ENCODE assay signal across 16 cellular contexts in genomic region chr3:124409650-124410275, GRCh38.
A peak's percentile ranks its signal among the peaks of the same experiment; 100 is the strongest.
DNase-seq lines count a peak whose midpoint lies in the region; ATAC-seq, FAIRE-seq and TF ChIP-seq lines count a peak whose summit lies in the region.
"Had no signal": no experiment of that assay in that cellular context is flagged by ENCODE, and none has a peak within 500 bp of the region (broad histone marks: within the 10 kb centered on the region; RNA-seq: fewer than 3 reads in every experiment).

No MANE protein-coding gene starts in this region.

- no peak overlapping the region for H3K4me3 ChIP-seq in testis

- peak; percentile 41 for DNase-seq in HS-5 (ENCODE audit: low read depth)
- peak; percentile 35 for DNase-seq in iPS-NIHi7 (ENCODE audit: extremely low spot score)
- peak; percentile 84 for DNase-seq in urothelium cell line (ENCODE audit: low spot score)
- no peak for DNase-seq in testis
- DNase-seq in NCI-H2171 treated with DMSO at 0.1 percent for 48 hours (lab: John Stamatoyannopoulos, UW) = no peak
- DNase-seq: activated B cell treated with CpG ODN at 0.5 μM for 24 hours; activated T-cell treated with anti-CD3 and anti-CD28 coated beads, Interleukin-2, amount 50 U/mL, for 24 hours; central memory CD4-positive, alpha-beta T cell; MV-4-11; NCI-H524; SIG-M5; stimulated activated CD4-positive, alpha-beta T cell treated with anti-CD3 and anti-CD28 coated beads, Interleukin-1b, Interleukin-23, amount 100 ng/mL, for 48 hours; stimulated activated naive B cell treated with anti-CD40 and anti-IgM and Interleukin-4, amounts not matched to agents 10 μg/mL and 1 μg/mL and 100 μg/mL, for 72 hours had no signal

- H3K9me3 ChIP-seq in testis = no peaks in the 10 kb centered on the region

- no peak for ATAC-seq in GM19467 (IDR thresholded peaks at IDR 0.05; ENCODE audit: unreplicated experiment)
- ATAC-seq: stimulated activated naive B cell treated with anti-CD40 and anti-IgM and Interleukin-4, amounts not matched to agents 10 μg/mL and 1 μg/mL and 100 μg/mL, for 72 hours had no signal

- WGBS in testis, 2 donors = 81 to 83% methylated on average over 4 of the region's 4 CpGs

- FAIRE-seq in urothelium cell line (lab: Jason Lieb, UNC) = peak; percentile 50
- FAIRE-seq: GM19239 had no signal

- no peaks in the 10 kb centered on the region for H3K36me3 ChIP-seq in testis (ENCODE audit: low read depth, missing control alignments)

- no peaks in the 10 kb centered on the region for H3K4me1 ChIP-seq in testis

- no peaks in the 10 kb centered on the region for H3K27me3 ChIP-seq in testis

- intact Hi-C loops in testis (cut with DNase I; ENCODE audit: low total_unique reads) = no loop called here

- TF ChIP-seq CTCF in testis (IDR thresholded peaks at IDR 0.05) = no peak

- peak overlapping the region; percentile 32 for H3K27ac ChIP-seq in angular gyrus (ENCODE audit: low read depth, low read length)
- peak overlapping the region in 1 of 2 donors; percentile 12 for H3K27ac ChIP-seq in testis

- TF ChIP-seq POLR2A in testis (IDR thresholded peaks at IDR 0.05) = no peak

Comparison
In these comparisons a context has a peak if more than half of its experiments do, and no peak if none do; other contexts are left out.
1. DNase-seq: peak in HS-5 (single experiment), iPS-NIHi7 (single experiment) and urothelium cell line (single experiment); none in testis (single experiment) and NCI-H2171 treated with DMSO at 0.1 percent for 48 hours (single experiment).